ENCODE assay signal across 10 cellular contexts in the genomic region with DNA sequence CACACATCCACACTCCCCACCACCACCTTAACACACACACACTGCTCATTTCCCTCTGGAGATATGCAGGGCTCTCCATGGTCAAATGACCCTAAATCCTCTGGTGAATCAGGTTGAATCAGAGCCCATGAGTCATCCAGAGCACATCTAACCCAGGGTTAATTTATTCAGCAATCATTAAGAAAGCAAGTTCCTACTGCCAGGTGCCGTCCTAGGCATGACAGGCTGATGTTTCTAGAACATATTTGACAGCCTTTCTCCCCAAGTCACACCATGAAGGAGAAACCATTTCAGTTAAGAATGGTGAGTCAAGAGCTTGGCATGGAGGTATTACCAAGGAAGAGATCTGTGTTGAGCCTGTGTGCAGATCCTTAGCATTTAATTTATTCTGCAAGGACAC.
DNase-seq lines count a peak whose midpoint lies in the region; ATAC-seq, FAIRE-seq and TF ChIP-seq lines count a peak whose summit lies in the region.
"Had no signal": no experiment of that assay in that cellular context is flagged by ENCODE, and none has a peak within 500 bp of the region (broad histone marks: within the 10 kb centered on the region; RNA-seq: fewer than 3 reads in every experiment).

No MANE protein-coding gene starts in this region.

- ATAC-seq in HG03457 (IDR thresholded peaks at IDR 0.05; ENCODE audit: unreplicated experiment) (no peak), HG02623 (IDR thresholded peaks at IDR 0.05; ENCODE audit: unreplicated experiment) (no peak)

- H3K4ac ChIP-seq in mesenchymal stem cell (ENCODE audit: low read depth in 1 of 2, low read length in 2 of 2) = no peak overlapping the region

- in situ Hi-C loops in brain microvascular endothelial cell (cut with HindIII; ENCODE audit: low pct_ligation_motif_present, low sequenced_read_pairs) = no loop called here

- H3K27me3 ChIP-seq in brain microvascular endothelial cell (replicated peaks) (no peaks in the 10 kb centered on the region), mesenchymal stem cell (ENCODE audit: control insufficient read depth in 1 of 2, insufficient read depth in 1 of 2, low read length in 2 of 2) (no peaks in the 10 kb centered on the region), endodermal cell (ENCODE audit: control insufficient read depth, insufficient read depth, low read length, poor library complexity, severe bottlenecking) (no peaks in the 10 kb centered on the region)
- H3K27me3 ChIP-seq: dorsolateral prefrontal cortex had no signal

- H2BK5ac ChIP-seq in mesenchymal stem cell (ENCODE audit: low read depth, low read length, poor library complexity, severe bottlenecking) = peak overlapping the region; percentile 46

- no peak overlapping the region for H2BK15ac ChIP-seq in mesenchymal stem cell (ENCODE audit: low read depth, poor library complexity, severe bottlenecking)

- H3K9ac ChIP-seq in mesenchymal stem cell (ENCODE audit: low read length) (no peak overlapping the region), endodermal cell (ENCODE audit: extremely low read depth, low read length, poor library complexity, severe bottlenecking) (no peak overlapping the region)

- peaks cover 67% of the 10 kb centered on the region for H3K4me1 Mint-ChIP-seq in endodermal cell
- H3K4me1 Mint-ChIP-seq: activated B cell treated with CpG ODN at 0.5 μM for 24 hours had no signal

- no peak overlapping the region for H2AFZ ChIP-seq in mesenchymal stem cell (ENCODE audit: low read depth, low read length)

- H3K4me2 ChIP-seq in mesenchymal stem cell (ENCODE audit: low read length, poor library complexity, severe bottlenecking) = no peak overlapping the region

- H3K4me1 ChIP-seq in mesenchymal stem cell (ENCODE audit: control insufficient read depth, insufficient read depth, low read depth, low read length) = peaks cover 11% of the 10 kb centered on the region
- H3K4me1 ChIP-seq in endodermal cell (ENCODE audit: control insufficient read depth, insufficient read depth, low read length) = peaks cover 41% of the 10 kb centered on the region

- no peaks in the 10 kb centered on the region for H3K27me3 Mint-ChIP-seq in endodermal cell (ENCODE audit: insufficient read depth)

- no peak overlapping the region for H3K23ac ChIP-seq in mesenchymal stem cell (ENCODE audit: low read length in 2 of 2)

- peaks cover 5% of the 10 kb centered on the region for H3K36me3 Mint-ChIP-seq in endodermal cell (ENCODE audit: low read depth)

- H2BK120ac ChIP-seq in mesenchymal stem cell (ENCODE audit: low read depth, low read length) = no peak overlapping the region

- H2BK12ac ChIP-seq in mesenchymal stem cell (ENCODE audit: low read length in 2 of 2) = no peak overlapping the region

- H3K9me3 Mint-ChIP-seq in endodermal cell = no peaks in the 10 kb centered on the region
- H3K9me3 Mint-ChIP-seq: activated B cell treated with CpG ODN at 0.5 μM for 24 hours had no signal

- H3K36me3 ChIP-seq in brain microvascular endothelial cell (replicated peaks) = no peaks in the 10 kb centered on the region
- no peaks in the 10 kb centered on the region for H3K36me3 ChIP-seq in mesenchymal stem cell (ENCODE audit: control insufficient read depth in 1 of 2, insufficient read depth in 2 of 2, low read depth in 1 of 2, low read length in 2 of 2)
- no peaks in the 10 kb centered on the region for H3K36me3 ChIP-seq in endodermal cell (ENCODE audit: control insufficient read depth, insufficient read depth, low read length)

- H3K18ac ChIP-seq in mesenchymal stem cell (ENCODE audit: low read depth in 1 of 2, low read length in 2 of 2) = no peak overlapping the region

- DNase-seq in COLO829 (ENCODE audit: low spot score) = peak; percentile 62
- DNase-seq in HTR-8/SVneo (ENCODE audit: insufficient read length, low spot score) = peak; percentile 64
- peak; percentile 82 for DNase-seq in brain microvascular endothelial cell
- peak; percentile 72 for DNase-seq in mesenchymal stem cell
- DNase-seq in NCI-H2107 treated with DMSO at 0.1 percent for 48 hours (lab: John Stamatoyannopoulos, UW; ENCODE audit: unreplicated experiment) = no peak
- DNase-seq in endodermal cell = no peak
- DNase-seq: activated B cell treated with CpG ODN at 0.5 μM for 24 hours, dorsolateral prefrontal cortex had no signal

- TF ChIP-seq CTCF in brain microvascular endothelial cell (IDR thresholded peaks at IDR 0.05; ENCODE audit: low read depth, low read length, missing control alignments) (no peak), endodermal cell (conservative IDR thresholded peaks at IDR 0.05) (no peak)

- H3K14ac ChIP-seq in mesenchymal stem cell (ENCODE audit: low read length in 2 of 2) = no peak overlapping the region

- no peak overlapping the region for H4K8ac ChIP-seq in mesenchymal stem cell (ENCODE audit: low read length)

- H3K9me3 ChIP-seq in mesenchymal stem cell (ENCODE audit: control insufficient read depth, low read length) = no peaks in the 10 kb centered on the region
- no peaks in the 10 kb centered on the region for H3K9me3 ChIP-seq in endodermal cell (ENCODE audit: control insufficient read depth, low read length)

- peak; percentile 91 for FAIRE-seq in HTR-8/SVneo (lab: Jason Lieb, UNC)

- H4K91ac ChIP-seq in mesenchymal stem cell (ENCODE audit: low read length) = peak overlapping the region; percentile 25

- no peaks in the 10 kb centered on the region for H3K79me1 ChIP-seq in mesenchymal stem cell (replicated peaks; ENCODE audit: low read length, poor library complexity, severe bottlenecking)

- no peak overlapping the region for H3K27ac Mint-ChIP-seq in endodermal cell
- H3K27ac Mint-ChIP-seq: activated B cell treated with CpG ODN at 0.5 μM for 24 hours had no signal

- WGBS in mesenchymal stem cell = 11% methylated on average over 1 of the region's 1 CpG
- 57 to 71% methylated on average over 1 of the region's 1 CpG for WGBS in endodermal cell (ENCODE audit: insufficient coverage in 1 of 2, insufficient read length in 1 of 2), 2 experiments

- peak overlapping the region; percentile 75 for H2AK5ac ChIP-seq in mesenchymal stem cell (ENCODE audit: low read length, severe bottlenecking)

- H3K4me3 ChIP-seq in brain microvascular endothelial cell (ENCODE audit: low read depth, low read length) (no peak overlapping the region), mesenchymal stem cell (ENCODE audit: insufficient read depth in 1 of 2, low read depth in 1 of 2, low read length in 2 of 2) (no peak overlapping the region), endodermal cell (ENCODE audit: low read length) (no peak overlapping the region)
- H3K4me3 ChIP-seq: dorsolateral prefrontal cortex had no signal

- H3K4me3 Mint-ChIP-seq in endodermal cell = no peak overlapping the region
- H3K4me3 Mint-ChIP-seq: activated B cell treated with CpG ODN at 0.5 μM for 24 hours had no signal

- H3K27ac ChIP-seq in brain microvascular endothelial cell = peak overlapping the region; percentile 38
- H3K27ac ChIP-seq in mesenchymal stem cell (ENCODE audit: low read length, poor library complexity, severe bottlenecking) = peak overlapping the region; percentile 78
- no peak overlapping the region for H3K27ac ChIP-seq in endodermal cell (ENCODE audit: low read depth, low read length)
- H3K27ac ChIP-seq: dorsolateral prefrontal cortex had no signal

Comparison
In these comparisons a context has a peak if more than half of its experiments do, and no peak if none do; other contexts are left out.
1. DNase-seq: peak in COLO829 (single experiment), HTR-8/SVneo (single experiment), brain microvascular endothelial cell (single experiment) and mesenchymal stem cell (single experiment); none in NCI-H2107 treated with DMSO at 0.1 percent for 48 hours (single experiment) and endodermal cell (single experiment).